In genomic region chr2:172465417-172466334, GRCh38 we compare ENCODE assay signal across 1 cellular context.
TF ChIP-seq lines count a peak whose summit lies in the region.

No MANE protein-coding gene starts in this region.

TF ChIP-seq in SK-N-SH treated with all-trans-retinoic acid at 6 μM for 48 hours, 23 proteins besides CTCF, POLR2A, EP300 and RAD21 (continued from another document):
- TF ChIP-seq CSRNP3 (CRISPR knock-in tag; IDR thresholded peaks at IDR 0.05): no peak
- TF ChIP-seq PPARA (CRISPR knock-in tag; IDR thresholded peaks at IDR 0.05; ENCODE audit: borderline replicate concordance): no peak
- no peak for TF ChIP-seq SNAI2 (CRISPR knock-in tag; IDR thresholded peaks at IDR 0.05)
- TF ChIP-seq ZNF8 (CRISPR knock-in tag; IDR thresholded peaks at IDR 0.05): no peak
- no peak for TF ChIP-seq ISL1 (CRISPR knock-in tag; IDR thresholded peaks at IDR 0.05)
TF ChIP-seq in SK-N-SH treated with all-trans-retinoic acid at 6 μM for 48 hours: peak in this region for 0.
